16 cellular contexts compared by ENCODE assay signal in the genomic region with DNA sequence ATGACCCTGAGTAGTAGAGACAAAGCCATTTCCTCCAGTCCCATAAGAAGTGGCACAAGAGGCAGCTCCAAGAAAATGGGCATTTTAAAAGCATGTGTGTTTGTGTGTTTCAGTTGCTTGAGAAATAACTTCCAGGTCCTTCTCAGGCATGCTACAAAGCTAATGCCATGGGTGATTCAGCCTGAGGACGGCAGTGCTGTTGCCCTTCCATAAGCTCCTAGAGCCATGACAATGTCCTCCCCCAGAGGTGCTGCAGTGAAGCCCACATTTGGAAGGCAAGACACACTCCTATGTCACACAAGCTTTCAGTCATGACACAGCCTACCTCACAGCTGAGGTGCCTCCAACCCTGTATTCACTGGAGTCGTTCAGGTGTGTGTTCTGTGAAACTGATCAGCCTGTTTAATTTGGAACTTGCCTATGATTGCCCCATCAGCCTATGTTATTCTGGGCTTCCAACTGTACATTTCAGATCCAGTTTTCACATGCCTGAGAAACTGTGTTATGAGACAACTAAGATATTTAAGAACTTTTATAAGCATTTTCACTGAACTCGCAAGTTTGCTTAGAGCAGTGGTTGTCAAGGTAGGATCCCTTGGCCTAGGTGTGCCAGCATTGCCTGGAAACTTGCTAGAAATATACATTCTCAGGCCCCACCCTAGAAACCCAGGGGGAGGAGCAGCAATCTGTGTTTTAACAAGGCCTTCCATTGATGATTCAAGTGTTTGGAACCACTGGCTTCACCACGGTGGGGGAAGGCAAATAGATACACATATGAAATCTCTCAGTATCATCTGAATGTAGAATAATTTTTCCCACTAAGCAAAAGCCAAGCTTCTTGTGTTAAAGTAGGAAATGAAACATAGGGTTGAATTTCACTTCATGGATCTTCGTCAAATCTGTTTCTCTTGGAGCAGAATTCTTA.
DNase-seq lines count a peak whose midpoint lies in the region; TF ChIP-seq lines count a peak whose summit lies in the region.
"Had no signal": no experiment of that assay in that cellular context is flagged by ENCODE, and none has a peak within 500 bp of the region (broad histone marks: within the 10 kb centered on the region; RNA-seq: fewer than 3 reads in every experiment).

No MANE protein-coding gene starts in this region.

- TF ChIP-seq CTCF in BJ (IDR thresholded peaks at IDR 0.05; ENCODE audit: insufficient read depth, low read depth, low read length) = no peak
- TF ChIP-seq CTCF in choroid plexus epithelial cell (conservative IDR thresholded peaks at IDR 0.05; ENCODE audit: low read depth, low read length) = no peak
- no peak for TF ChIP-seq CTCF in neural crest cell (conservative IDR thresholded peaks at IDR 0.05)
- no peak for TF ChIP-seq CTCF in BE2C (IDR thresholded peaks at IDR 0.05; ENCODE audit: low read depth, low read length)

- peak overlapping the region; percentile 59 for H3K27ac Mint-ChIP-seq in neural crest cell (ENCODE audit: unreplicated experiment)
- H3K27ac Mint-ChIP-seq: CD8-positive, alpha-beta T cell; memory B cell had no signal

- no peak overlapping the region for H3K4me3 Mint-ChIP-seq in neural crest cell
- H3K4me3 Mint-ChIP-seq: CD8-positive, alpha-beta T cell; memory B cell had no signal

- CTCF ChIA-PET in BJ (lab: Yijun Ruan, JAX) = interaction anchor here (0.9 kb wide), 1 partner anchor 14 kb away, joined by 3 read pairs; no protein-coding TSS in a partner anchor

- H3K27me3 ChIP-seq in BJ (ENCODE audit: control insufficient read depth, insufficient read depth, low read length) = no peaks in the 10 kb centered on the region; the same call in 1 of the 2 replicates
- no peaks in the 10 kb centered on the region for H3K27me3 ChIP-seq in H7 (ENCODE audit: control insufficient read depth, insufficient read depth, low read length)
- no peaks in the 10 kb centered on the region for H3K27me3 ChIP-seq in HAP-1 (ENCODE audit: low read depth)
- no peaks in the 10 kb centered on the region for H3K27me3 ChIP-seq in BE2C
- H3K27me3 ChIP-seq: SJCRH30, upper lobe of right lung had no signal

- peaks cover 20% of the 10 kb centered on the region for H3K4me1 Mint-ChIP-seq in neural crest cell

- H3K9me3 ChIP-seq in HAP-1 (no peaks in the 10 kb centered on the region), BE2C (no peaks in the 10 kb centered on the region)
- H3K9me3 ChIP-seq: upper lobe of right lung had no signal

- POLR2A ChIA-PET in BJ (lab: Charles Lee) = interaction anchor here (0.6 to 0.7 kb wide), 2 partner anchors 52 to 565 kb away, joined by 3 to 4 read pairs; no protein-coding TSS in a partner anchor

- H3K9me3 Mint-ChIP-seq in neural crest cell = peaks cover 6% of the 10 kb centered on the region

- H3K4me1 ChIP-seq in HAP-1 (no peaks in the 10 kb centered on the region), BE2C (no peaks in the 10 kb centered on the region)
- H3K4me1 ChIP-seq: upper lobe of right lung had no signal

- H3K27me3 Mint-ChIP-seq in neural crest cell (ENCODE audit: low read depth) = no peaks in the 10 kb centered on the region
- H3K27me3 Mint-ChIP-seq: memory B cell had no signal

- H3K36me3 Mint-ChIP-seq in neural crest cell (ENCODE audit: low read depth) = peaks cover 5% of the 10 kb centered on the region
- H3K36me3 Mint-ChIP-seq: CD8-positive, alpha-beta T cell; memory B cell had no signal

- in situ Hi-C loops in HAP-1 (cut with MboI; ENCODE audit: low sequenced_read_pairs) = no loop called here

- peak; percentile 28 for DNase-seq in BJ (ENCODE audit: low read depth)
- peak; percentile 66 for DNase-seq in HT1080 (ENCODE audit: low read depth)
- peak; percentile 47 for DNase-seq in choroid plexus epithelial cell (ENCODE audit: low read depth)
- no peak for DNase-seq in neural crest cell (ENCODE audit: low read depth, low spot score)
- DNase-seq in glomerular visceral epithelial cell (ENCODE audit: extremely low spot score) = no peak
- no peak for DNase-seq in H7
- no peak for DNase-seq in HAP-1 (ENCODE audit: low spot score in 2 of 2)
- DNase-seq in BE2C = no peak
- DNase-seq: activated CD4-positive, alpha-beta T cell treated with anti-CD3 and anti-CD28 coated beads for 1 hour; activated naive CD4-positive, alpha-beta T cell; CD8-positive, alpha-beta T cell; dermis blood vessel endothelial cell; MM.1S; SJCRH30; upper lobe of right lung had no signal

- H3K4me3 ChIP-seq in BJ (ENCODE audit: low read depth, low read length) = no peak overlapping the region
- no peak overlapping the region for H3K4me3 ChIP-seq in choroid plexus epithelial cell (ENCODE audit: low read depth, low read length)
- no peak overlapping the region for H3K4me3 ChIP-seq in H7 (ENCODE audit: insufficient read depth, low read depth, low read length)
- H3K4me3 ChIP-seq in HAP-1 = no peak overlapping the region
- H3K4me3 ChIP-seq in BE2C (ENCODE audit: low read depth, low read length) = no peak overlapping the region
- H3K4me3 ChIP-seq: SJCRH30, upper lobe of right lung had no signal

- H3K36me3 ChIP-seq in BJ (ENCODE audit: control insufficient read depth, insufficient read depth, low read length) (no peaks in the 10 kb centered on the region), H7 (replicated peaks; ENCODE audit: control insufficient read depth, insufficient read depth, low read length) (no peaks in the 10 kb centered on the region), HAP-1 (replicated peaks) (no peaks in the 10 kb centered on the region), BE2C (no peaks in the 10 kb centered on the region)
- H3K36me3 ChIP-seq: SJCRH30, upper lobe of right lung had no signal

Comparison
In these comparisons a context has a peak if more than half of its experiments do, and no peak if none do; other contexts are left out.
1. DNase-seq: peak in BJ (single experiment), HT1080 (single experiment) and choroid plexus epithelial cell (single experiment); none in neural crest cell (single experiment), glomerular visceral epithelial cell (single experiment), H7 (single experiment), HAP-1 (0 of 2) and BE2C (single experiment).